Comparison of ENCODE assay signal across 9 cellular contexts in genomic region chr17:78890111-78890897, GRCh38. TPM values are rescaled to one million over a fixed set of nuclear protein-coding genes. Genes with fewer than 3 reads are reported as not detected.
DNase-seq lines count a peak whose midpoint lies in the region; ATAC-seq, FAIRE-seq and TF ChIP-seq lines count a peak whose summit lies in the region.
"Had no signal": no experiment of that assay in that cellular context is flagged by ENCODE, and none has a peak within 500 bp of the region (broad histone marks: within the 10 kb centered on the region; RNA-seq: fewer than 3 reads in every experiment).

No MANE protein-coding gene starts in this region.

- peak; percentile 60 for ATAC-seq in activated B cell treated with CpG ODN at 0.5 μM for 24 hours (ENCODE audit: low read depth)
- ATAC-seq in gastrocnemius medialis, result no peak
- no peak for ATAC-seq in HG03095 (IDR thresholded peaks at IDR 0.05; ENCODE audit: unreplicated experiment)
- ATAC-seq in HG02870 (IDR thresholded peaks at IDR 0.05; ENCODE audit: unreplicated experiment), result no peak

- H3K9me3 ChIP-seq in gastrocnemius medialis, result no peaks in the 10 kb centered on the region

- no peak for DNase-seq in GM12891 (ENCODE audit: insufficient read length, low spot score)
- DNase-seq in activated B cell treated with CpG ODN at 0.5 μM for 24 hours, result peak; percentile 46
- DNase-seq in effector CD4-positive, alpha-beta T cell, result peak; percentile 10
- DNase-seq in gastrocnemius medialis, result peak; percentile 46 to 54
- DNase-seq in NCI-H524 treated with DMSO at 0.1 percent for 48 hours (lab: John Stamatoyannopoulos, UW), result no peak
- no peak for DNase-seq in SW 1271 (lab: John Stamatoyannopoulos, UW)

- intact Hi-C loops in activated B cell treated with CpG ODN at 0.5 μM for 24 hours (cut with micrococcal nuclease) (loop anchor here (5.0 kb wide), 1 partner anchor 108 kb away; the partner anchor contains the start of gene CYTH1), gastrocnemius medialis (cut with DNase I; ENCODE audit: low total_unique reads) (no loop called here)

- H3K27me3 Mint-ChIP-seq in activated B cell treated with CpG ODN at 0.5 μM for 24 hours, result no peaks in the 10 kb centered on the region

- peak overlapping the region; percentile 94 for H3K27ac Mint-ChIP-seq in activated B cell treated with CpG ODN at 0.5 μM for 24 hours

- H3K9me3 Mint-ChIP-seq in activated B cell treated with CpG ODN at 0.5 μM for 24 hours, result no peaks in the 10 kb centered on the region

- peak overlapping the region; percentile 28 to 61 (median 50) for H3K27ac ChIP-seq in gastrocnemius medialis
- H3K27ac ChIP-seq: VCaP had no signal

- H3K36me3 ChIP-seq in gastrocnemius medialis, result no peaks in the 10 kb centered on the region

- peak; percentile 75 for FAIRE-seq in GM12891 (lab: Jason Lieb, UNC)

- no peak overlapping the region for H3K4me3 ChIP-seq in gastrocnemius medialis

- no peak for TF ChIP-seq POLR2A in GM12891 (IDR thresholded peaks at IDR 0.05; ENCODE audit: low read depth, low read length)
- no peak for TF ChIP-seq POLR2A in gastrocnemius medialis (IDR thresholded peaks at IDR 0.05)

- H3K4me1 Mint-ChIP-seq in activated B cell treated with CpG ODN at 0.5 μM for 24 hours, result peaks cover 59% of the 10 kb centered on the region

- POLR2A ChIA-PET in activated B cell treated with CpG ODN at 0.5 μM for 24 hours (lab: Charles Lee), result interaction anchor here (0.7 to 1.6 kb wide), 9 partner anchors 12 to 1567 kb away, joined by 3 to 8 read pairs (median 3); no protein-coding TSS in a partner anchor

- H3K4me3 Mint-ChIP-seq in activated B cell treated with CpG ODN at 0.5 μM for 24 hours, result peak overlapping the region; percentile 90

- TF ChIP-seq CTCF in activated B cell treated with CpG ODN at 0.5 μM for 24 hours (IDR thresholded peaks at IDR 0.05) (no peak), gastrocnemius medialis (IDR thresholded peaks at IDR 0.05 in 4 of 5, conservative IDR thresholded peaks at IDR 0.05 in 1 of 5) (no peak)

- peaks cover 5% of the 10 kb centered on the region for H3K36me3 Mint-ChIP-seq in activated B cell treated with CpG ODN at 0.5 μM for 24 hours (ENCODE audit: low read depth)

- CTCF ChIA-PET in activated B cell treated with CpG ODN at 0.5 μM for 24 hours (lab: Charles Lee), result interaction anchor here (1.6 to 4.7 kb wide), 2 partner anchors 25 to 81 kb away, joined by 6 to 40 read pairs; no protein-coding TSS in a partner anchor

- H3K27me3 ChIP-seq in gastrocnemius medialis, result no peaks in the 10 kb centered on the region

- peaks cover 12 to 24% of the 10 kb centered on the region in 2 donors for H3K4me1 ChIP-seq in gastrocnemius medialis

- in situ Hi-C loops in gastrocnemius medialis (cut with MboI; ENCODE audit: low sequenced_read_pairs in 4 of 4), result no loop called here

TF ChIP-seq in GM12891, 5 proteins besides CTCF, POLR2A, EP300 and RAD21:
- TF ChIP-seq POU2F2 (IDR thresholded peaks at IDR 0.05; ENCODE audit: low read depth, low read length), result no peak
- TF ChIP-seq POLR2AphosphoS5 (IDR thresholded peaks at IDR 0.05; ENCODE audit: low read depth, low read length), result no peak
- no peak for TF ChIP-seq PAX5 (IDR thresholded peaks at IDR 0.05; ENCODE audit: insufficient read depth, low read length, severe bottlenecking)
- TF ChIP-seq TAF1 (IDR thresholded peaks at IDR 0.05; ENCODE audit: low read depth, low read length), result no peak
- TF ChIP-seq SPI1 (IDR thresholded peaks at IDR 0.05; ENCODE audit: low read depth, low read length), result peak; percentile 69

RNA-seq across cellular contexts. Expression of gene CEP295NL, which starts 12.7 kb away (rescaled TPM):
- polyA plus RNA-seq in GM12891 (2012; ENCODE audit: low read depth, missing spikeins), result not detected
- total RNA-seq in activated B cell treated with CpG ODN at 0.5 μM for 24 hours (0.46 and 0.55 TPM in 2 replicates), gastrocnemius medialis (under 1 TPM in 1 of 4 donors, not detected in 3; 0.16 TPM)

RNA-seq across cellular contexts. Expression of gene TIMP2, which starts 34.9 kb away (rescaled TPM):
- polyA plus RNA-seq in GM12891 (2012; ENCODE audit: low read depth, missing spikeins), result 0.04 TPM
- total RNA-seq in activated B cell treated with CpG ODN at 0.5 μM for 24 hours (3.5 and 4.2 TPM in 2 replicates), gastrocnemius medialis (10 to 100 TPM; 20.4 to 28.7 (median 27.0) TPM)

RNA-seq across cellular contexts. Expression of gene USP36, which starts 49.7 kb away (rescaled TPM):
- polyA plus RNA-seq in GM12891 (2012; ENCODE audit: low read depth, missing spikeins), result 27.4 TPM
- total RNA-seq in activated B cell treated with CpG ODN at 0.5 μM for 24 hours (93.8 and 107 TPM in 2 replicates), gastrocnemius medialis (10 to 100 TPM; 15.2 to 21.1 (median 20.0) TPM)

Comparison
In these comparisons a context has a peak if more than half of its experiments do, and no peak if none do; other contexts are left out.
1. DNase-seq: peak in activated B cell treated with CpG ODN at 0.5 μM for 24 hours (single experiment), effector CD4-positive, alpha-beta T cell (single experiment) and gastrocnemius medialis (2 of 2); none in GM12891 (single experiment), NCI-H524 treated with DMSO at 0.1 percent for 48 hours (single experiment) and SW 1271 (0 of 2).